In genomic region chr1:154906621-154907081, GRCh38 we compare ENCODE assay signal across 11 cellular contexts. TPM values are rescaled to one million over a fixed set of nuclear protein-coding genes. Genes with fewer than 3 reads are reported as not detected.
DNase-seq lines count a peak whose midpoint lies in the region; ATAC-seq, FAIRE-seq and TF ChIP-seq lines count a peak whose summit lies in the region.
"Had no signal": no experiment of that assay in that cellular context is flagged by ENCODE, and none has a peak within 500 bp of the region (broad histone marks: within the 10 kb centered on the region; RNA-seq: fewer than 3 reads in every experiment).

No MANE protein-coding gene starts in this region.

- intact Hi-C loops in K562 (cut with micrococcal nuclease) = no loop called here

- no peak overlapping the region for H3K4me3 ChIP-seq in AG04450 (ENCODE audit: low read depth, low read length)
- no peak overlapping the region for H3K4me3 ChIP-seq in HL-60 (replicated peaks; ENCODE audit: insufficient read depth, low read length)
- H3K4me3 ChIP-seq in K562 = no peak overlapping the region
- H3K4me3 ChIP-seq: upper lobe of left lung had no signal

- TF ChIP-seq CTCF in AG04450 (IDR thresholded peaks at IDR 0.05; ENCODE audit: low read depth, low read length) (peak; percentile 39), HL-60 (IDR thresholded peaks at IDR 0.05; ENCODE audit: insufficient read depth, low read length) (no peak), K562 (IDR thresholded peaks at IDR 0.05 in 2 of 3, conservative IDR thresholded peaks at IDR 0.05 in 1 of 3; ENCODE audit: insufficient read depth in 2 of 3, low read depth in 1 of 3, low read length in 3 of 3) (peak; percentile 38 to 47 (median 41); a peak in 4 of 6 replicates), GM13977 (IDR thresholded peaks at IDR 0.05; ENCODE audit: extremely low read depth, insufficient read depth, missing control alignments) (no peak)

- H3K27ac ChIP-seq in AG04450 (ENCODE audit: low read depth, low read length) (no peak overlapping the region), HL-60 (replicated peaks) (no peak overlapping the region), K562 (ENCODE audit: extremely low read depth, low read depth, low read length) (no peak overlapping the region)
- H3K27ac ChIP-seq: upper lobe of left lung had no signal

- H3K9ac ChIP-seq in K562 (ENCODE audit: insufficient read depth in 1 of 2, low read depth in 2 of 2, low read length in 2 of 2) = no peak overlapping the region

- no peaks in the 10 kb centered on the region for H3K79me2 ChIP-seq in K562 (ENCODE audit: control insufficient read depth, insufficient read depth, low read length)

- TF ChIP-seq EP300 in K562 (IDR thresholded peaks at IDR 0.05; ENCODE audit: low read length) = no peak

- CTCF ChIA-PET in AG04450 (lab: Charles Lee) (interaction anchor here (0.6 to 1.5 kb wide), 4 partner anchors 37 to 347 kb away, joined by 3 read pairs; no protein-coding TSS in a partner anchor), K562 (lab: Yijun Ruan, JAX; ENCODE audit: low intra/inter-chr PET ratio) (interaction anchor here (0.7 to 1.2 kb wide), 2 partner anchors 37 to 343 kb away, joined by 3 read pairs; no protein-coding TSS in a partner anchor)

- H2AFZ ChIP-seq in K562 (ENCODE audit: low read depth, low read length) = no peak overlapping the region

- POLR2A ChIA-PET in AG04450 (lab: Yijun Ruan, JAX) = no interaction called here
- POLR2A ChIA-PET in K562 (lab: Yijun Ruan, JAX) = interaction anchor here (0.6 kb wide), 1 partner anchor 50 kb away, joined by 3 read pairs; no protein-coding TSS in a partner anchor

- in situ Hi-C loops in K562 (cut with MboI) = no loop called here
- in situ Hi-C loops in GM13977 (cut with MboI; ENCODE audit: low pct_unique_long_range_greater_than_20kb, low sequenced_read_pairs, unreplicated experiment) = no loop called here

- no peaks in the 10 kb centered on the region for H4K20me1 ChIP-seq in K562 (replicated peaks; ENCODE audit: control insufficient read depth, insufficient read depth, low read length)

- no peaks in the 10 kb centered on the region; a peak in 2 of 5 replicates for H3K4me1 ChIP-seq in K562 (replicated peaks in 1 of 2; ENCODE audit: control insufficient read depth in 2 of 2, insufficient read depth in 2 of 2, low read length in 2 of 2)
- H3K4me1 ChIP-seq: upper lobe of left lung had no signal

- ATAC-seq in K562 (peak; percentile 49; the same call in 1 of the 3 replicates), GM19452 (IDR thresholded peaks at IDR 0.05; ENCODE audit: unreplicated experiment) (no peak)

- no TSS peak for BruUV-seq in K562 (replicated peaks; lab: Mats Ljungman, UMichigan)

- H3K4me2 ChIP-seq in K562 (ENCODE audit: insufficient read depth, low read length) = no peak overlapping the region

- DNase-seq in AG04450 (ENCODE audit: low read depth, low spot score) (no peak), HL-60 (ENCODE audit: low read depth in 1 of 2, low spot score in 1 of 2) (peak; percentile 11 to 16), K562 (ENCODE audit: extremely low read depth in 1 of 4, low spot score in 3 of 4) (no peak), iPS-NIHi7 (ENCODE audit: extremely low spot score) (peak; percentile 48), GM13977 (ENCODE audit: low spot score) (no peak), NCI-H2227 (lab: John Stamatoyannopoulos, UW; ENCODE audit: unreplicated experiment) (no peak)
- DNase-seq in activated CD8-positive, alpha-beta memory T cell treated with anti-CD3 and anti-CD28 coated beads, Interleukin-2, amount 50 U/mL, for 48 hours = no peak
- DNase-seq: stimulated activated CD4-positive, alpha-beta T cell treated with anti-CD3 and anti-CD28 coated beads, Interleukin-12 subunit alpha, Interleukin-12 subunit beta, amount 100 ng/mL, for 4 hours; upper lobe of left lung had no signal

- WGBS in K562 (ENCODE audit: insufficient coverage, low coverage, missing lambda C conversion rate) = 54% methylated on average over 7 of the region's 7 CpGs

- TF ChIP-seq RAD21 in K562 (CRISPR knock-in tag; conservative IDR thresholded peaks at IDR 0.05 in 1 of 2, IDR thresholded peaks at IDR 0.05 in 1 of 2) = peak in 1 of 2 experiments; percentile 37; a peak in 2 of 4 replicates

- no peak for FAIRE-seq in K562 (lab: Jason Lieb, UNC)

- no peak for TF ChIP-seq POLR2A in K562 (conservative IDR thresholded peaks at IDR 0.05)

- H3K27me3 ChIP-seq in AG04450 (ENCODE audit: control insufficient read depth, insufficient read depth, low read length) (peaks cover 10% of the 10 kb centered on the region), HL-60 (ENCODE audit: insufficient read depth, poor library complexity, severe bottlenecking) (peaks cover 2% of the 10 kb centered on the region), K562 (ENCODE audit: control insufficient read depth in 2 of 2, insufficient read depth in 2 of 2, low read length in 2 of 2) (no peaks in the 10 kb centered on the region)
- H3K27me3 ChIP-seq: upper lobe of left lung had no signal

- no peaks in the 10 kb centered on the region for H3K36me3 ChIP-seq in K562 (ENCODE audit: control insufficient read depth, insufficient read depth, low read length)
- H3K36me3 ChIP-seq: upper lobe of left lung had no signal

- no peaks in the 10 kb centered on the region for H3K9me1 ChIP-seq in K562 (ENCODE audit: control insufficient read depth, insufficient read depth, low read length)

- H3K9me3 ChIP-seq in AG04450 (ENCODE audit: control insufficient read depth, insufficient read depth, low read length) (peaks cover 14% of the 10 kb centered on the region; the same call in 1 of the 2 replicates), K562 (replicated peaks; ENCODE audit: control insufficient read depth, insufficient read depth, low read depth, low read length) (peaks cover 4% of the 10 kb centered on the region; the same call in 1 of the 2 replicates)
- H3K9me3 ChIP-seq: upper lobe of left lung had no signal

RNA-seq across cellular contexts. Expression of gene PMVK, which starts 29.9 kb away (rescaled TPM):
- polyA plus RNA-seq in AG04450 (2011; rRNA removed) (21.0 and 24.7 TPM in 2 replicates), K562 (2011; rRNA removed) (9.5 and 11.4 TPM in 2 replicates), K562 (2014; fragmentation: Illumina TruSeq; extraction: Trizol) (6.3 and 9.6 TPM in 2 replicates), K562 (2014; fragmentation: Nextera tagmentation; extraction: Ambion mirVana) (1 to 10 TPM; 1.1 to 3.8 TPM), K562 (2014; rRNA removed) (15.3 and 16.4 TPM in 2 replicates)
- polyA minus RNA-seq in AG04450 (2011; rRNA and poly(A)+ RNA removed) = 9.0 and 10.2 TPM in 2 replicates
- 0.67 and 3.0 TPM in 2 replicates for total RNA-seq in K562 (2011; cell fraction: chromatin; rRNA removed; ENCODE audit: low replicate concordance)
- 3.2 and 5.5 TPM in 2 replicates for total RNA-seq in K562 (2011; cell fraction: nucleolus; rRNA removed)
- total RNA-seq in K562 (2011; cell fraction: nucleoplasm; rRNA removed) = 2.6 and 3.1 TPM in 2 replicates
- total RNA-seq in K562 (2014; rRNA removed) (6.3 and 6.5 TPM in 2 replicates), K562 (2014; rRNA removed; fragmentation: Illumina TruSeq; extraction: Trizol) (4.7 and 6.0 TPM in 2 replicates), K562 (2015; rRNA removed; fragmentation: Illumina TruSeq; extraction: Trizol) (9.4 and 9.9 TPM in 2 replicates), K562 (2021) (11.8 and 14.1 TPM in 2 replicates)
- 10.1 and 13.2 TPM in 2 replicates for polyA plus RNA-seq in K562 (2011; cell fraction: cytosol; rRNA removed)
- 3.5 and 5.5 TPM in 2 replicates for polyA plus RNA-seq in K562 (2011; cell fraction: nucleus; rRNA removed)
- 23.3 and 24.8 TPM in 2 replicates for polyA plus RNA-seq in K562 (2012)
- polyA minus RNA-seq in K562 (2011; rRNA and poly(A)+ RNA removed) = 3.7 and 5.3 TPM in 2 replicates
- polyA minus RNA-seq in K562 (2011; cell fraction: cytosol; rRNA and poly(A)+ RNA removed) = 5.9 and 6.6 TPM in 2 replicates
- polyA minus RNA-seq in K562 (2011; cell fraction: nucleus; rRNA and poly(A)+ RNA removed) = 1.5 and 1.7 TPM in 2 replicates

RNA-seq across cellular contexts. Expression of gene KCNN3, which starts 36.6 kb away (rescaled TPM):
- polyA plus RNA-seq in AG04450 (2011; rRNA removed) = 0.02 and 0.09 TPM in 2 replicates
- 0.04 and 0.37 TPM in 2 replicates for polyA minus RNA-seq in AG04450 (2011; rRNA and poly(A)+ RNA removed)
- total RNA-seq in K562 (2011; cell fraction: chromatin; rRNA removed; ENCODE audit: low replicate concordance) = 0.12 TPM in 1 of 2 replicates, not detected in the other
- total RNA-seq in K562 (2011; cell fraction: nucleolus; rRNA removed) = 0.17 TPM in 1 of 2 replicates, not detected in the other
- not detected in 2 replicates for total RNA-seq in K562 (2011; cell fraction: nucleoplasm; rRNA removed)
- 0.12 TPM in 1 of 2 replicates, not detected in the other for total RNA-seq in K562 (2014; rRNA removed)
- not detected in 2 replicates for total RNA-seq in K562 (2014; rRNA removed; fragmentation: Illumina TruSeq; extraction: Trizol)
- total RNA-seq in K562 (2015; rRNA removed; fragmentation: Illumina TruSeq; extraction: Trizol) = not detected in 2 replicates
- total RNA-seq in K562 (2021) = 0.02 and 0.04 TPM in 2 replicates
- polyA plus RNA-seq in K562 (2011; rRNA removed) = 0.03 TPM in 1 of 2 replicates, not detected in the other
- polyA plus RNA-seq in K562 (2011; cell fraction: cytosol; rRNA removed) = 0.01 and 0.07 TPM in 2 replicates
- polyA plus RNA-seq in K562 (2011; cell fraction: nucleus; rRNA removed) = 0.01 and 0.07 TPM in 2 replicates
- 0.03 and 0.14 TPM in 2 replicates for polyA plus RNA-seq in K562 (2012)
- not detected in 2 replicates for polyA plus RNA-seq in K562 (2014; fragmentation: Illumina TruSeq; extraction: Trizol)
- not detected for polyA plus RNA-seq in K562 (2014; fragmentation: Nextera tagmentation; extraction: Ambion mirVana)
- 0.03 TPM in 1 of 2 replicates, not detected in the other for polyA plus RNA-seq in K562 (2014; rRNA removed)
- 0.07 TPM in 1 of 2 replicates, not detected in the other for polyA minus RNA-seq in K562 (2011; rRNA and poly(A)+ RNA removed)
- polyA minus RNA-seq in K562 (2011; cell fraction: cytosol; rRNA and poly(A)+ RNA removed) = not detected in 2 replicates
- polyA minus RNA-seq in K562 (2011; cell fraction: nucleus; rRNA and poly(A)+ RNA removed) = not detected in 2 replicates
- polyA plus RNA-seq: immature natural killer cell had no signal

RNA-seq across cellular contexts. Expression of gene PBXIP1, which starts 49.2 kb away (rescaled TPM):
- polyA plus RNA-seq in AG04450 (2011; rRNA removed) (72.2 and 87.1 TPM in 2 replicates), K562 (2011; rRNA removed) (6.9 and 7.9 TPM in 2 replicates), K562 (2014; fragmentation: Illumina TruSeq; extraction: Trizol) (5.8 and 6.8 TPM in 2 replicates), K562 (2014; fragmentation: Nextera tagmentation; extraction: Ambion mirVana) (under 1 TPM; 0.13 to 0.22 TPM), K562 (2014; rRNA removed) (8.0 TPM in 2 replicates)
- polyA minus RNA-seq in AG04450 (2011; rRNA and poly(A)+ RNA removed) = 36.1 and 49.5 TPM in 2 replicates
- 10.0 and 21.8 TPM in 2 replicates for total RNA-seq in K562 (2011; cell fraction: chromatin; rRNA removed; ENCODE audit: low replicate concordance)
- 12.2 and 13.8 TPM in 2 replicates for total RNA-seq in K562 (2011; cell fraction: nucleolus; rRNA removed)
- total RNA-seq in K562 (2011; cell fraction: nucleoplasm; rRNA removed) = 14.2 and 19.3 TPM in 2 replicates
- total RNA-seq in K562 (2014; rRNA removed) (8.2 and 10.2 TPM in 2 replicates), K562 (2014; rRNA removed; fragmentation: Illumina TruSeq; extraction: Trizol) (2.7 and 3.0 TPM in 2 replicates), K562 (2015; rRNA removed; fragmentation: Illumina TruSeq; extraction: Trizol) (4.9 and 5.1 TPM in 2 replicates), K562 (2021) (6.3 and 8.3 TPM in 2 replicates)
- 7.4 and 8.1 TPM in 2 replicates for polyA plus RNA-seq in K562 (2011; cell fraction: cytosol; rRNA removed)
- 14.0 and 19.5 TPM in 2 replicates for polyA plus RNA-seq in K562 (2011; cell fraction: nucleus; rRNA removed)
- 8.3 and 23.2 TPM in 2 replicates for polyA plus RNA-seq in K562 (2012)
- 3.3 and 4.3 TPM in 2 replicates for polyA minus RNA-seq in K562 (2011; rRNA and poly(A)+ RNA removed)
- polyA minus RNA-seq in K562 (2011; cell fraction: cytosol; rRNA and poly(A)+ RNA removed) = 4.0 and 9.3 TPM in 2 replicates
- 2.8 and 3.6 TPM in 2 replicates for polyA minus RNA-seq in K562 (2011; cell fraction: nucleus; rRNA and poly(A)+ RNA removed)

RNA-seq across cellular contexts. Expression of gene PYGO2, which starts 54.9 kb away (rescaled TPM):
- polyA plus RNA-seq in AG04450 (2011; rRNA removed) (18.1 and 19.3 TPM in 2 replicates), K562 (2011; rRNA removed) (23.5 and 28.3 TPM in 2 replicates), K562 (2014; fragmentation: Illumina TruSeq; extraction: Trizol) (32.5 and 34.3 TPM in 2 replicates), K562 (2014; fragmentation: Nextera tagmentation; extraction: Ambion mirVana) (1 to 10 TPM; 8.3 to 8.6 TPM), K562 (2014; rRNA removed) (24.6 and 28.1 TPM in 2 replicates)
- polyA minus RNA-seq in AG04450 (2011; rRNA and poly(A)+ RNA removed) = 14.3 and 14.8 TPM in 2 replicates
- 24.1 and 50.9 TPM in 2 replicates for total RNA-seq in K562 (2011; cell fraction: chromatin; rRNA removed; ENCODE audit: low replicate concordance)
- total RNA-seq in K562 (2011; cell fraction: nucleolus; rRNA removed) = 40.4 and 41.1 TPM in 2 replicates
- total RNA-seq in K562 (2011; cell fraction: nucleoplasm; rRNA removed) = 36.8 and 44.0 TPM in 2 replicates
- total RNA-seq in K562 (2014; rRNA removed) (18.2 and 28.9 TPM in 2 replicates), K562 (2014; rRNA removed; fragmentation: Illumina TruSeq; extraction: Trizol) (15.2 and 15.8 TPM in 2 replicates), K562 (2015; rRNA removed; fragmentation: Illumina TruSeq; extraction: Trizol) (17.7 and 18.1 TPM in 2 replicates), K562 (2021) (36.2 and 36.7 TPM in 2 replicates)
- polyA plus RNA-seq in K562 (2011; cell fraction: cytosol; rRNA removed) = 26.2 and 37.5 TPM in 2 replicates
- polyA plus RNA-seq in K562 (2011; cell fraction: nucleus; rRNA removed) = 43.0 and 57.2 TPM in 2 replicates
- 25.4 and 27.4 TPM in 2 replicates for polyA plus RNA-seq in K562 (2012)
- 14.7 and 16.1 TPM in 2 replicates for polyA minus RNA-seq in K562 (2011; rRNA and poly(A)+ RNA removed)
- polyA minus RNA-seq in K562 (2011; cell fraction: cytosol; rRNA and poly(A)+ RNA removed) = 13.7 and 16.1 TPM in 2 replicates
- 13.5 and 15.3 TPM in 2 replicates for polyA minus RNA-seq in K562 (2011; cell fraction: nucleus; rRNA and poly(A)+ RNA removed)

Comparison
In these comparisons a context has a peak if more than half of its experiments do, and no peak if none do; other contexts are left out.
1. DNase-seq: peak in HL-60 (2 of 2) and iPS-NIHi7 (single experiment); none in AG04450 (single experiment), K562 (0 of 4), GM13977 (single experiment), activated CD8-positive, alpha-beta memory T cell treated with anti-CD3 and anti-CD28 coated beads, Interleukin-2, amount 50 U/mL, for 48 hours (single experiment) and NCI-H2227 (single experiment).
2. CTCF ChIP-seq: peak in AG04450 (single experiment) and K562 (3 of 3); none in HL-60 (single experiment) and GM13977 (single experiment).